ENCODE assay signal across 1 cellular context in genomic region chr2:130797493-130798435, GRCh38.
A peak's percentile ranks its signal among the peaks of the same experiment; 100 is the strongest.
TF ChIP-seq lines count a peak whose summit lies in the region.

No MANE protein-coding gene starts in this region.

TF ChIP-seq in WTC11, 78 proteins besides CTCF, POLR2A, EP300 and RAD21 (continued from another document):
- no peak for TF ChIP-seq AR (CRISPR knock-in tag; IDR thresholded peaks at IDR 0.05)
- TF ChIP-seq ZNF423 (CRISPR knock-in tag; IDR thresholded peaks at IDR 0.05) = peak; percentile 92
- peak; percentile 46; the same call in 1 of the 2 replicates for TF ChIP-seq TEAD1 (CRISPR knock-in tag; IDR thresholded peaks at IDR 0.05)
- TF ChIP-seq ZMAT4 (CRISPR knock-in tag; IDR thresholded peaks at IDR 0.05) = no peak
- no peak; the same call in 1 of the 2 replicates for TF ChIP-seq E2F5 (CRISPR knock-in tag; IDR thresholded peaks at IDR 0.05)
- TF ChIP-seq IRF2 (CRISPR knock-in tag; IDR thresholded peaks at IDR 0.05; ENCODE audit: borderline replicate concordance, low read depth) = no peak
- no peak for TF ChIP-seq PRDM15 (CRISPR knock-in tag; IDR thresholded peaks at IDR 0.05)
- no peak for TF ChIP-seq NR3C1 (CRISPR knock-in tag; conservative IDR thresholded peaks at IDR 0.05; ENCODE audit: low read depth)
- TF ChIP-seq GTF2I (CRISPR knock-in tag; conservative IDR thresholded peaks at IDR 0.05) = no peak
- peak; percentile 92 for TF ChIP-seq HMGXB4 (CRISPR knock-in tag; IDR thresholded peaks at IDR 0.05)
- TF ChIP-seq ATF2 (CRISPR knock-in tag; IDR thresholded peaks at IDR 0.05; ENCODE audit: borderline replicate concordance, low read depth) = no peak
- 0 out of 2 replicates have a peak, but pooled peaks have one; percentile 41 for TF ChIP-seq ELF4 (CRISPR knock-in tag; IDR thresholded peaks at IDR 0.05; ENCODE audit: low read depth)
- no peak for TF ChIP-seq ZBTB21 (CRISPR knock-in tag; IDR thresholded peaks at IDR 0.05; ENCODE audit: borderline replicate concordance)
- no peak for TF ChIP-seq CDX4 (CRISPR knock-in tag; IDR thresholded peaks at IDR 0.05; ENCODE audit: borderline replicate concordance)
- TF ChIP-seq ZNF512 (CRISPR knock-in tag; IDR thresholded peaks at IDR 0.05; ENCODE audit: borderline replicate concordance) = no peak
- no peak for TF ChIP-seq NR2C2 (CRISPR knock-in tag; IDR thresholded peaks at IDR 0.05)
- no peak for TF ChIP-seq FOXJ3 (CRISPR knock-in tag; IDR thresholded peaks at IDR 0.05; ENCODE audit: borderline replicate concordance)
- TF ChIP-seq FOXP1 (CRISPR knock-in tag; IDR thresholded peaks at IDR 0.05; ENCODE audit: borderline replicate concordance) = no peak
- no peak for TF ChIP-seq ERG (CRISPR knock-in tag; IDR thresholded peaks at IDR 0.05)
- TF ChIP-seq ZNF416 (CRISPR knock-in tag; IDR thresholded peaks at IDR 0.05) = peak; percentile 68
- TF ChIP-seq ZNF121 (CRISPR knock-in tag; IDR thresholded peaks at IDR 0.05) = peak; percentile 76; the same call in 1 of the 2 replicates
- TF ChIP-seq MYBL2 (CRISPR knock-in tag; IDR thresholded peaks at IDR 0.05) = peak; percentile 40; the same call in 1 of the 2 replicates
- 0 out of 2 replicates have a peak, but pooled peaks have one; percentile 12 for TF ChIP-seq TP53 (CRISPR knock-in tag; IDR thresholded peaks at IDR 0.05)
- peak; percentile 65 for TF ChIP-seq MAX (CRISPR knock-in tag; IDR thresholded peaks at IDR 0.05)
- no peak; the same call in 1 of the 2 replicates for TF ChIP-seq ESRRA (CRISPR knock-in tag; IDR thresholded peaks at IDR 0.05; ENCODE audit: borderline replicate concordance)
- TF ChIP-seq ARID4B (CRISPR knock-in tag; IDR thresholded peaks at IDR 0.05; ENCODE audit: borderline replicate concordance) = 0 out of 2 replicates have a peak, but pooled peaks have one; percentile 46
- TF ChIP-seq RELA (CRISPR knock-in tag; IDR thresholded peaks at IDR 0.05; ENCODE audit: borderline replicate concordance) = no peak
- no peak for TF ChIP-seq CBFB (CRISPR knock-in tag; IDR thresholded peaks at IDR 0.05; ENCODE audit: low read depth)
- TF ChIP-seq NR1H2 (CRISPR knock-in tag; IDR thresholded peaks at IDR 0.05) = no peak
- TF ChIP-seq FOXP4 (CRISPR knock-in tag; IDR thresholded peaks at IDR 0.05) = peak; percentile 30; the same call in 1 of the 2 replicates
- TF ChIP-seq SMAD3 (CRISPR knock-in tag; IDR thresholded peaks at IDR 0.05; ENCODE audit: borderline replicate concordance) = no peak
- no peak for TF ChIP-seq TCF7 (CRISPR knock-in tag; IDR thresholded peaks at IDR 0.05; ENCODE audit: low read depth)
- TF ChIP-seq ETV6 (CRISPR knock-in tag; IDR thresholded peaks at IDR 0.05) = peak; percentile 47; the same call in 1 of the 2 replicates
TF ChIP-seq in WTC11: peak in this region for 15.
